Comparison of ENCODE assay signal across 33 cellular contexts in genomic region chr3:175807175-175807574, GRCh38.
"Had no signal": no experiment of that assay in that cellular context is flagged by ENCODE, and none has a peak within 500 bp of the region (broad histone marks: within the 10 kb centered on the region; RNA-seq: fewer than 3 reads in every experiment).

No MANE protein-coding gene starts in this region.

- H3K27me3 ChIP-seq: adrenal gland, ascending aorta, body of pancreas, brain microvascular endothelial cell, breast epithelium had no signal

- H3K36me3 ChIP-seq: adrenal gland, ascending aorta, brain microvascular endothelial cell, breast epithelium, cardiac muscle cell had no signal

- DNase-seq: activated effector memory CD4-positive, alpha-beta T cell treated with anti-CD3 and anti-CD28 coated beads, Interleukin-2, amount 50 U/mL, for 16 hours; activated effector memory CD4-positive, alpha-beta T cell treated with Interleukin-2 at 50 U/mL for 16 hours; activated gamma-delta T cell; activated gamma-delta T cell treated with Interleukin-2 at 50 U/mL for 16 hours; activated naive CD4-positive, alpha-beta T cell; activated naive CD4-positive, alpha-beta T cell treated with anti-CD3 and anti-CD28 coated beads for 36 hours; activated naive CD4-positive, alpha-beta T cell treated with anti-CD3 and anti-CD28 coated beads, Interleukin-2, amount 10 ng/mL, durations not matched to agents 7 days and 5 days; activated naive CD4-positive, alpha-beta T cell treated with anti-CD3 and anti-CD28 coated beads, Interleukin-2, amount 50 U/mL, for 16 hours; activated naive CD4-positive, alpha-beta T cell treated with Interleukin-2 at 50 U/mL for 16 hours; activated naive CD8-positive, alpha-beta T cell treated with anti-CD3 and anti-CD28 coated beads for 36 hours; activated naive CD8-positive, alpha-beta T cell treated with anti-CD3 and anti-CD28 coated beads, Interleukin-2, amount 10 ng/mL, durations not matched to agents 7 days and 5 days; activated naive CD8-positive, alpha-beta T cell treated with anti-CD3 and anti-CD28 coated beads, Interleukin-2, amount 50 U/mL, for 24 hours; activated T-cell treated with anti-CD3 and anti-CD28 coated beads, Interleukin-2, amount 50 U/mL, for 1 hour; activated T-cell treated with anti-CD3 and anti-CD28 coated beads, Interleukin-2, amount 50 U/mL, for 24 hours; activated T-cell treated with anti-CD3 and anti-CD28 coated beads, Interleukin-2, amount 50 U/mL, for 4 hours; activated T-cell treated with anti-CD3 and anti-CD28 coated beads, Interleukin-2, amount 50 U/mL, for 48 hours; activated T-cell treated with anti-CD3 and anti-CD28 coated beads, Interleukin-2, amount 50 U/mL, for 72 hours; adrenal gland; amniotic stem cell; amygdala; anterior cingulate cortex; body of pancreas; brain microvascular endothelial cell; caudate nucleus; central memory CD4-positive, alpha-beta T cell; cerebellar nuclear complex had no signal

- ATAC-seq: activated naive CD4-positive, alpha-beta T cell treated with anti-CD3 and anti-CD28 coated beads, Interleukin-2, amount 50 U/mL, for 72 hours; activated naive CD8-positive, alpha-beta T cell treated with anti-CD3 and anti-CD28 coated beads, Interleukin-2, amount 50 U/mL, for 24 hours; activated T-cell treated with anti-CD3 and anti-CD28 coated beads, Interleukin-2, amount 50 U/mL, for 4 hours; activated T-cell treated with anti-CD3 and anti-CD28 coated beads, Interleukin-2, amount 50 U/mL, for 72 hours; activated T-helper 17 cell treated with anti-CD3 and anti-CD28 coated beads, Interleukin-2, amount 50 U/mL, for 72 hours; body of pancreas had no signal

- H3K9me3 ChIP-seq: adrenal gland, ascending aorta, body of pancreas, breast epithelium had no signal

- H3K4me3 ChIP-seq: ascending aorta, body of pancreas, breast epithelium, cardiac muscle cell had no signal

- H3K4me1 ChIP-seq: adrenal gland, ascending aorta, body of pancreas, breast epithelium had no signal

- FAIRE-seq: astrocyte, bronchial epithelial cell had no signal

- H3K27ac ChIP-seq: adrenal gland, ascending aorta, body of pancreas, brain microvascular endothelial cell, breast epithelium, cardiac muscle cell had no signal
